Comparison of ENCODE assay signal across 21 cellular contexts in genomic region chr16:366476-366875, GRCh38.
"Had no signal": no experiment of that assay in that cellular context is flagged by ENCODE, and none has a peak within 500 bp of the region (broad histone marks: within the 10 kb centered on the region; RNA-seq: fewer than 3 reads in every experiment).

No MANE protein-coding gene starts in this region.

- ATAC-seq: esophagus mucosa; gastrocnemius medialis; left lobe of liver; mucosa of descending colon; naive thymus-derived CD8-positive, alpha-beta T cell; pancreas; right cardiac atrium; stimulated activated naive CD8-positive, alpha-beta T cell treated with anti-CD3 and anti-CD28 coated beads, Interleukin-15, Interleukin-2, amounts not matched to agents 100 U/mL and 50 U/mL, for 24 hours had no signal

- H3K9ac ChIP-seq: neural progenitor cell had no signal

- H3K27me3 Mint-ChIP-seq: naive thymus-derived CD8-positive, alpha-beta T cell had no signal

- FAIRE-seq: endometrium, pancreas had no signal

- DNase-seq: effector memory CD4-positive, alpha-beta T cell; gastrocnemius medialis; islet precursor cell; mammary epithelial cell; naive thymus-derived CD8-positive, alpha-beta T cell; occipital lobe; right cardiac atrium; stimulated activated CD4-positive, alpha-beta T cell treated with anti-CD3 and anti-CD28 coated beads, Interleukin-2, amount 100 ng/mL, for 48 hours; stimulated activated naive CD8-positive, alpha-beta T cell treated with anti-CD3 and anti-CD28 coated beads, Interleukin-15, Interleukin-2, amounts not matched to agents 100 U/mL and 50 U/mL, for 24 hours; thyroid gland; uterus had no signal

- H3K9me3 Mint-ChIP-seq: naive thymus-derived CD8-positive, alpha-beta T cell; neural progenitor cell had no signal

- H3K4me3 ChIP-seq: gastrocnemius medialis, mucosa of descending colon, neural progenitor cell, pancreas, smooth muscle cell, suprapubic skin, thyroid gland, upper lobe of left lung, uterus had no signal

- H3K9me3 ChIP-seq: gastrocnemius medialis, mucosa of descending colon, pancreas, suprapubic skin, thyroid gland, upper lobe of left lung, uterus had no signal

- H3K36me3 ChIP-seq: neural progenitor cell, uterus had no signal

- H3K27me3 ChIP-seq: neural progenitor cell, pancreas, suprapubic skin, thyroid gland, upper lobe of left lung, uterus had no signal

- H3K27ac Mint-ChIP-seq: neural progenitor cell, progenitor cell of endocrine pancreas had no signal
